In genomic region chr13:110412132-110412912, GRCh38 we compare ENCODE assay signal across 8 cellular contexts.
A peak's percentile ranks its signal among the peaks of the same experiment; 100 is the strongest.
DNase-seq lines count a peak whose midpoint lies in the region; ATAC-seq and TF ChIP-seq lines count a peak whose summit lies in the region.

No MANE protein-coding gene starts in this region.

- H3K27me3 ChIP-seq in mucosa of rectum (ENCODE audit: control insufficient read depth in 2 of 2, insufficient read depth in 2 of 2, low read length in 2 of 2) = peaks cover 0 to 4% of the 10 kb centered on the region in 2 donors

- H3K4me1 ChIP-seq in mucosa of rectum (ENCODE audit: control insufficient read depth in 2 of 2, insufficient read depth in 2 of 2, low read length in 2 of 2) = peaks cover 3 to 8% of the 10 kb centered on the region in 2 donors

- peak overlapping the region; percentile 74 to 76 for H3K27ac ChIP-seq in mucosa of rectum (ENCODE audit: low read depth in 2 of 2, low read length in 2 of 2)

- no peaks in the 10 kb centered on the region for H3K9me3 ChIP-seq in mucosa of rectum (ENCODE audit: control insufficient read depth in 2 of 2, low read length in 2 of 2)

- no peak overlapping the region for H3K4me3 ChIP-seq in epithelial cell of proximal tubule (ENCODE audit: low read depth, low read length)
- no peak overlapping the region for H3K4me3 ChIP-seq in mucosa of rectum (ENCODE audit: low read length in 2 of 2)

- no peaks in the 10 kb centered on the region for H3K36me3 ChIP-seq in mucosa of rectum (ENCODE audit: control insufficient read depth in 2 of 2, insufficient read depth in 2 of 2, low read length in 2 of 2)

- peak; percentile 85 for DNase-seq in CD1c-positive myeloid dendritic cell (ENCODE audit: extremely low spot score)
- peak; percentile 20 for DNase-seq in NCI-H748 treated with DMSO at 0.1 percent for 48 hours (lab: John Stamatoyannopoulos, UW)
- DNase-seq in activated CD8-positive, alpha-beta memory T cell treated with anti-CD3 and anti-CD28 coated beads, Interleukin-2, amount 50 U/mL, for 4 hours = peak; percentile 53
- peak; percentile 98 for DNase-seq in epithelial cell of proximal tubule (ENCODE audit: low read depth)
- peak; percentile 80 for DNase-seq in stimulated activated CD8-positive, alpha-beta memory T cell treated with anti-CD3 and anti-CD28 coated beads, Interleukin-4, amount 100 ng/mL, for 48 hours

- H3K9ac ChIP-seq in mucosa of rectum (ENCODE audit: low read depth in 1 of 2, low read length in 2 of 2) = no peak overlapping the region

- ATAC-seq in GM19043 (IDR thresholded peaks at IDR 0.05; ENCODE audit: low read depth, unreplicated experiment) = peak; percentile 77
- peak; percentile 94 for ATAC-seq in HG03280 (IDR thresholded peaks at IDR 0.05; ENCODE audit: unreplicated experiment)

- TF ChIP-seq CTCF in epithelial cell of proximal tubule (conservative IDR thresholded peaks at IDR 0.05; ENCODE audit: low read depth, low read length) = peak; percentile 97

Comparison
In these comparisons a context has a peak if more than half of its experiments do, and no peak if none do; other contexts are left out.
1. DNase-seq: peak in every context shown above with its lines; median percentile 98 in epithelial cell of proximal tubule; 85 in CD1c-positive myeloid dendritic cell; 80 in stimulated activated CD8-positive, alpha-beta memory T cell treated with anti-CD3 and anti-CD28 coated beads, Interleukin-4, amount 100 ng/mL, for 48 hours; 53 in activated CD8-positive, alpha-beta memory T cell treated with anti-CD3 and anti-CD28 coated beads, Interleukin-2, amount 50 U/mL, for 4 hours; 20 in NCI-H748 treated with DMSO at 0.1 percent for 48 hours.